In genomic region chr3:14803981-14804834, GRCh38 we compare ENCODE assay signal across 1 cellular context.
TF ChIP-seq lines count a peak whose summit lies in the region.

No MANE protein-coding gene starts in this region.

TF ChIP-seq in liver, 16 proteins besides CTCF, POLR2A, EP300 and RAD21 (continued from another document):
- TF ChIP-seq REST (IDR thresholded peaks at IDR 0.05): no peak
- no peak for TF ChIP-seq MAX (IDR thresholded peaks at IDR 0.05)
